Comparison of ENCODE assay signal across 15 cellular contexts in the genomic region with DNA sequence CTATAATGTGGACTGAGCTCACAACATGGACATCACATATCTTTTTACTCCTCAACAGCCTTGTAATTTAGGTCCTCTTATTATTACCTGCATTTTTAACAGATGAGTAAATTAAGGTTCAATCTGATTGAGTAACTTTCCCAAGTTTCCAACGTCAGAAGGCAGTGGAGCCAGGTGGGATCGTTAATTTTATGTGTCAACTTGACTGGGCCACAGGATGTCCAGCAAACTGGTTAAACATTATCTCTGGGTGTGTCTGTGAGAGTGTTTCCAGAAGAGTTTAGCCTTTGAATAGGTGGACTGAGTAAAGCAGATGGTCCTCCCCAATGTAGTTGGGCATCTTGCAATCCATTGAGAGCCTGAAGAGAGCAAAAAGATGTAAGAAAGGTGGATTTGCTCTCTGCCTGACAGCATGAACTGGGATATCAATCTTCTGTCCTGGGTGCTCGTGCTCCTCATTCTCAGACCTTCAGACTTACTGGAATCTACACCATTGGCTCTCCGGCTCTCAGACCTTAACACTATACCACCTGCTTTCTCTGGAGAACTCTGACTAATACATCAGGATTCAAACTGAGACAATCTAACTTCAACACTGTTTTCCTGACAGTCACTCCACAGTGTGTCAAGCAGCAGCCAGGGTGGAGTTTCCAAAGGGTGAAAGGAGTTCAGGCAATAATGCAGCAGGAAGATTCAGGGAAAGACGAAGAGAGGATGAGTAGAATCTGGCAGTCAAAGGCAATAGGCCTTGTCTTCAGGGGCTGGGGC. TPM values are rescaled to one million over a fixed set of nuclear protein-coding genes. Genes with fewer than 3 reads are reported as not detected.
DNase-seq lines count a peak whose midpoint lies in the region; ATAC-seq and TF ChIP-seq lines count a peak whose summit lies in the region.
"Had no signal": no experiment of that assay in that cellular context is flagged by ENCODE, and none has a peak within 500 bp of the region (broad histone marks: within the 10 kb centered on the region; RNA-seq: fewer than 3 reads in every experiment).

No MANE protein-coding gene starts in this region.

- H3K27ac ChIP-seq in AG04450 (ENCODE audit: low read depth, low read length) = peak overlapping the region; percentile 80
- peak overlapping the region; percentile 50 to 71 for H3K27ac ChIP-seq in left lung
- H3K27ac ChIP-seq in adrenal gland = peak overlapping the region in 1 of 5 donors; percentile 31

- DNase-seq in AG04450 (ENCODE audit: low read depth, low spot score) (no peak), M059J (ENCODE audit: low read depth) (peak; percentile 73), epithelial cell of esophagus (ENCODE audit: low read depth) (peak; percentile 69), left lung (no peak), adrenal gland (no peak), nucleus accumbens (lab: John Stamatoyannopoulos, UW) (no peak)
- no peak for DNase-seq in activated T-helper 1 cell treated with anti-CD3 and anti-CD28 coated beads, Interleukin-12 subunit alpha, Interleukin-12 subunit beta, Interleukin-2, Interleukin-4 antibody, amounts not matched to agents 30 ng/mL and 10 ng/mL and 1 ng/mL, durations not matched to agents 14 hours and 24 hours and 36 hours (ENCODE audit: low spot score)
- DNase-seq: activated CD8-positive, alpha-beta memory T cell treated with anti-CD3 and anti-CD28 coated beads for 24 hours; activated naive CD4-positive, alpha-beta T cell treated with Interleukin-2 at 50 U/mL for 16 hours; DMS153; NCI-H510A had no signal

- H3K9me3 Mint-ChIP-seq in activated T-helper 1 cell treated with anti-CD3 and anti-CD28 coated beads, Interleukin-12 subunit alpha, Interleukin-12 subunit beta, Interleukin-2, Interleukin-4 antibody, amounts not matched to agents 30 ng/mL and 10 ng/mL and 1 ng/mL, durations not matched to agents 14 hours and 24 hours and 36 hours = peaks cover 24% of the 10 kb centered on the region

- H3K27me3 ChIP-seq in AG04450 (ENCODE audit: control insufficient read depth, insufficient read depth, low read length) (no peaks in the 10 kb centered on the region), left lung (no peaks in the 10 kb centered on the region), adrenal gland (no peaks in the 10 kb centered on the region)
- H3K27me3 ChIP-seq: gastroesophageal sphincter had no signal

- POLR2A ChIA-PET in AG04450 (lab: Yijun Ruan, JAX) = no interaction called here

- no peaks in the 10 kb centered on the region for H3K4me1 Mint-ChIP-seq in activated T-helper 1 cell treated with anti-CD3 and anti-CD28 coated beads, Interleukin-12 subunit alpha, Interleukin-12 subunit beta, Interleukin-2, Interleukin-4 antibody, amounts not matched to agents 30 ng/mL and 10 ng/mL and 1 ng/mL, durations not matched to agents 14 hours and 24 hours and 36 hours (ENCODE audit: low read depth)
- H3K4me1 Mint-ChIP-seq: neural crest cell had no signal

- no peak overlapping the region for H3K4me3 Mint-ChIP-seq in activated T-helper 1 cell treated with anti-CD3 and anti-CD28 coated beads, Interleukin-12 subunit alpha, Interleukin-12 subunit beta, Interleukin-2, Interleukin-4 antibody, amounts not matched to agents 30 ng/mL and 10 ng/mL and 1 ng/mL, durations not matched to agents 14 hours and 24 hours and 36 hours
- H3K4me3 Mint-ChIP-seq: neural crest cell had no signal

- no peak for TF ChIP-seq POLR2A in adrenal gland (IDR thresholded peaks at IDR 0.05)

- intact Hi-C loops in left lung (cut with DNase I) = no loop called here
- intact Hi-C loops in adrenal gland (cut with DNase I) = no loop called here
- intact Hi-C loops in activated T-helper 1 cell treated with anti-CD3 and anti-CD28 coated beads, Interleukin-12 subunit alpha, Interleukin-12 subunit beta, Interleukin-2, Interleukin-4 antibody, amounts not matched to agents 30 ng/mL and 10 ng/mL and 1 ng/mL, durations not matched to agents 14 hours and 24 hours and 36 hours (cut with micrococcal nuclease) = no loop called here

- H3K9me3 ChIP-seq in AG04450 (ENCODE audit: control insufficient read depth, insufficient read depth, low read length) (peaks cover 5% of the 10 kb centered on the region; the same call in 1 of the 2 replicates), left lung (peaks cover 0 to 16% of the 10 kb centered on the region in 2 donors), adrenal gland (replicated peaks in 1 of 3) (no peaks in the 10 kb centered on the region)
- H3K9me3 ChIP-seq: gastroesophageal sphincter had no signal

- TF ChIP-seq CTCF in AG04450 (IDR thresholded peaks at IDR 0.05; ENCODE audit: low read depth, low read length) = no peak
- TF ChIP-seq CTCF in epithelial cell of esophagus (IDR thresholded peaks at IDR 0.05; ENCODE audit: insufficient read depth, low read depth, low read length, missing control alignments) = no peak
- TF ChIP-seq CTCF in left lung (IDR thresholded peaks at IDR 0.05) = no peak
- TF ChIP-seq CTCF in adrenal gland (IDR thresholded peaks at IDR 0.05) = no peak

- no peak overlapping the region for H3K4me3 ChIP-seq in AG04450 (ENCODE audit: low read depth, low read length)
- no peak overlapping the region for H3K4me3 ChIP-seq in epithelial cell of esophagus (ENCODE audit: low read length)
- no peak overlapping the region for H3K4me3 ChIP-seq in left lung
- no peak overlapping the region for H3K4me3 ChIP-seq in adrenal gland
- H3K4me3 ChIP-seq: gastroesophageal sphincter had no signal

- CTCF ChIA-PET in AG04450 (lab: Charles Lee) = interaction anchor here (3.4 kb wide), 1 partner anchor 55 kb away, joined by 14 read pairs; no protein-coding TSS in a partner anchor

- H3K36me3 Mint-ChIP-seq in activated T-helper 1 cell treated with anti-CD3 and anti-CD28 coated beads, Interleukin-12 subunit alpha, Interleukin-12 subunit beta, Interleukin-2, Interleukin-4 antibody, amounts not matched to agents 30 ng/mL and 10 ng/mL and 1 ng/mL, durations not matched to agents 14 hours and 24 hours and 36 hours (ENCODE audit: low read depth) = no peaks in the 10 kb centered on the region

- H3K27ac Mint-ChIP-seq in activated T-helper 1 cell treated with anti-CD3 and anti-CD28 coated beads, Interleukin-12 subunit alpha, Interleukin-12 subunit beta, Interleukin-2, Interleukin-4 antibody, amounts not matched to agents 30 ng/mL and 10 ng/mL and 1 ng/mL, durations not matched to agents 14 hours and 24 hours and 36 hours = no peak overlapping the region

- H3K27me3 Mint-ChIP-seq in activated T-helper 1 cell treated with anti-CD3 and anti-CD28 coated beads, Interleukin-12 subunit alpha, Interleukin-12 subunit beta, Interleukin-2, Interleukin-4 antibody, amounts not matched to agents 30 ng/mL and 10 ng/mL and 1 ng/mL, durations not matched to agents 14 hours and 24 hours and 36 hours (ENCODE audit: insufficient read depth) = no peaks in the 10 kb centered on the region

- H3K4me1 ChIP-seq in left lung = no peaks in the 10 kb centered on the region
- peaks cover 0 to 22% of the 10 kb centered on the region in 2 donors for H3K4me1 ChIP-seq in adrenal gland (replicated peaks in 1 of 2)
- H3K4me1 ChIP-seq: gastroesophageal sphincter had no signal

- 78 to 86% (median 83%) methylated on average over 5 of the region's 5 CpGs for WGBS in adrenal gland, 4 donors

- ATAC-seq in left lung (no peak), GM18867 (IDR thresholded peaks at IDR 0.05; ENCODE audit: unreplicated experiment) (no peak)
- ATAC-seq: gastroesophageal sphincter, left lobe of liver had no signal

- H3K36me3 ChIP-seq in left lung (no peaks in the 10 kb centered on the region), adrenal gland (replicated peaks in 1 of 2) (no peaks in the 10 kb centered on the region)
- H3K36me3 ChIP-seq: gastroesophageal sphincter had no signal

RNA-seq across cellular contexts. Expression of a gene that starts 58.8 kb away (rescaled TPM):
- 15.2 and 16.0 TPM in 2 replicates for polyA plus RNA-seq in AG04450 (2011; rRNA removed)
- polyA minus RNA-seq in AG04450 (2011; rRNA and poly(A)+ RNA removed) = 29.8 and 33.5 TPM in 2 replicates
- 8.1 and 13.3 TPM in 2 replicates for total RNA-seq in M059J (2014; rRNA removed; shearing (Covaris generic))
- total RNA-seq in left lung = 10 to 100 TPM; 56.9 to 66.2 TPM
- 10 to 100 TPM; 28.3 to 68.7 (median 53.2) TPM for total RNA-seq in adrenal gland
- polyA plus RNA-seq in adrenal gland = 10 to 100 TPM; 12.2 to 19.5 (median 12.9) TPM
- total RNA-seq in activated T-helper 1 cell treated with anti-CD3 and anti-CD28 coated beads, Interleukin-12 subunit alpha, Interleukin-12 subunit beta, Interleukin-2, Interleukin-4 antibody, amounts not matched to agents 30 ng/mL and 10 ng/mL and 1 ng/mL, durations not matched to agents 14 hours and 24 hours and 36 hours = 0.07 and 0.13 TPM in 2 replicates

Comparison
In these comparisons a context has a peak if more than half of its experiments do, and no peak if none do; other contexts are left out.
1. DNase-seq: peak in M059J (single experiment) and epithelial cell of esophagus (single experiment); none in AG04450 (single experiment), left lung (0 of 2), adrenal gland (0 of 7), nucleus accumbens (0 of 56) and activated T-helper 1 cell treated with anti-CD3 and anti-CD28 coated beads, Interleukin-12 subunit alpha, Interleukin-12 subunit beta, Interleukin-2, Interleukin-4 antibody, amounts not matched to agents 30 ng/mL and 10 ng/mL and 1 ng/mL, durations not matched to agents 14 hours and 24 hours and 36 hours (single experiment).